16 cellular contexts compared by ENCODE assay signal in the genomic region with DNA sequence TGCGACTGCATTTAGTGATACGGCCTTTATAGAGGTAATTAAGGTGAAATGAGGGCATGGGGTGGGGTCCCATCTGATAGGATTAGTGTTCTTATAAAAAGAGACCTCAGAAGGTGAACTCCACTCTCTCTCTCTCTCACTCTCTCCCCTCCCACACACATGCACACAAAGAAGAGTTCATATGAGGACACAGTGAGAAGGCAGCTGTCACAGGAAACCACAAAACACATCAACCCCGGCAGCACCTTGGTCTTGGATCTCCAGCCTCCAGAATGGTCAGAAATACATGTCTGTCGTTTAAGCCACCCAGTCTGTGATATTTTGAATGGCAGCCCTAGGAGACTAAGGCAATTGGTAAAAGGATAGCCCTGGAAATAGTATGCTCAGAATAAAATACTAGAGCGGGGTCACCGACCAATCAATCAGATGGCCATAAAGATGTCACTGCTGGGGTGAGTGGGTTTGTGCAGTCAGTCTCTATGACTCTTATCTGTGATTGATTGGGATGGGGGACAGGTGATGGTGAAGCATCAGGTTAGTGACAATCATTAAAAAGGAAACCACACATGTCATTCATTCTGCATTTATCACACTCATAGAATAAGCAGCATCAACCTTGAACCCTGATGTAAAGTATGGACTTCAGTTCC.
DNase-seq lines count a peak whose midpoint lies in the region; ATAC-seq and TF ChIP-seq lines count a peak whose summit lies in the region.
"Had no signal": no experiment of that assay in that cellular context is flagged by ENCODE, and none has a peak within 500 bp of the region (broad histone marks: within the 10 kb centered on the region; RNA-seq: fewer than 3 reads in every experiment).

No MANE protein-coding gene starts in this region.

- no peak overlapping the region for H3K4me3 ChIP-seq in lower leg skin (ENCODE audit: low read depth, poor library complexity, severe bottlenecking)
- H3K4me3 ChIP-seq: SJSA1 had no signal

- intact Hi-C loops in activated naive CD4-positive, alpha-beta T cell treated with anti-CD3 and anti-CD28 coated beads for 36 hours (cut with micrococcal nuclease): no loop called here
- intact Hi-C loops in lower leg skin (cut with DNase I; ENCODE audit: low total_unique reads): no loop called here

- WGBS in lower leg skin, 2 donors: 57 to 61% methylated on average over 6 of the region's 6 CpGs

- TF ChIP-seq POLR2A in lower leg skin (IDR thresholded peaks at IDR 0.05): no peak

- H3K27me3 Mint-ChIP-seq in activated naive CD4-positive, alpha-beta T cell treated with anti-CD3 and anti-CD28 coated beads for 36 hours (ENCODE audit: low read depth): peaks cover 3% of the 10 kb centered on the region

- DNase-seq in activated naive CD4-positive, alpha-beta T cell treated with anti-CD3 and anti-CD28 coated beads for 36 hours: peak; percentile 6
- DNase-seq in activated naive CD4-positive, alpha-beta T cell treated with anti-CD3 and anti-CD28 coated beads, Interleukin-2, amount 50 U/mL, for 16 hours: no peak
- peak; percentile 20 for DNase-seq in NCI-H510A (lab: John Stamatoyannopoulos, UW)
- no peak for DNase-seq in stimulated activated naive CD8-positive, alpha-beta T cell treated with anti-CD3 and anti-CD28 coated beads, Interleukin-15, Interleukin-2, amounts not matched to agents 100 U/mL and 50 U/mL, for 24 hours
- no peak for DNase-seq in lower leg skin (ENCODE audit: low spot score in 2 of 2)
- DNase-seq in superior temporal gyrus (ENCODE audit: extremely low spot score): no peak
- DNase-seq: activated CD8-positive, alpha-beta memory T cell treated with anti-CD3 and anti-CD28 coated beads for 24 hours; activated naive CD4-positive, alpha-beta T cell treated with Interleukin-2 at 50 U/mL for 16 hours; H7; Karpas-422; NCI-H2081; stimulated activated CD4-positive, alpha-beta T cell treated with anti-CD3 and anti-CD28 coated beads, Interleukin-1b, Interleukin-23, amount 100 ng/mL, for 48 hours; trophoblast cell had no signal

- ATAC-seq in HG03095 (IDR thresholded peaks at IDR 0.05; ENCODE audit: unreplicated experiment): peak; percentile 64
- ATAC-seq in stimulated activated naive CD8-positive, alpha-beta T cell treated with anti-CD3 and anti-CD28 coated beads, Interleukin-15, Interleukin-2, amounts not matched to agents 100 U/mL and 50 U/mL, for 24 hours: peak; percentile 32
- ATAC-seq in HG02938 (IDR thresholded peaks at IDR 0.05; ENCODE audit: unreplicated experiment): no peak

- TF ChIP-seq CTCF in lower leg skin (IDR thresholded peaks at IDR 0.05): no peak

- no peaks in the 10 kb centered on the region for H3K36me3 Mint-ChIP-seq in activated naive CD4-positive, alpha-beta T cell treated with anti-CD3 and anti-CD28 coated beads for 36 hours (ENCODE audit: low read depth)

- CTCF ChIA-PET in activated naive CD4-positive, alpha-beta T cell treated with anti-CD3 and anti-CD28 coated beads for 36 hours (lab: Charles Lee): no interaction called here

- H3K9me3 Mint-ChIP-seq in activated naive CD4-positive, alpha-beta T cell treated with anti-CD3 and anti-CD28 coated beads for 36 hours: peaks cover 4% of the 10 kb centered on the region

- H3K4me1 Mint-ChIP-seq in activated naive CD4-positive, alpha-beta T cell treated with anti-CD3 and anti-CD28 coated beads for 36 hours (ENCODE audit: low read depth): peaks cover 7% of the 10 kb centered on the region

- H3K4me3 Mint-ChIP-seq in activated naive CD4-positive, alpha-beta T cell treated with anti-CD3 and anti-CD28 coated beads for 36 hours: no peak overlapping the region

- no peak overlapping the region for H3K27ac Mint-ChIP-seq in activated naive CD4-positive, alpha-beta T cell treated with anti-CD3 and anti-CD28 coated beads for 36 hours

Comparison
In these comparisons a context has a peak if more than half of its experiments do, and no peak if none do; other contexts are left out.
1. DNase-seq: peak in activated naive CD4-positive, alpha-beta T cell treated with anti-CD3 and anti-CD28 coated beads for 36 hours (single experiment) and NCI-H510A (single experiment); none in activated naive CD4-positive, alpha-beta T cell treated with anti-CD3 and anti-CD28 coated beads, Interleukin-2, amount 50 U/mL, for 16 hours (single experiment), stimulated activated naive CD8-positive, alpha-beta T cell treated with anti-CD3 and anti-CD28 coated beads, Interleukin-15, Interleukin-2, amounts not matched to agents 100 U/mL and 50 U/mL, for 24 hours (single experiment), lower leg skin (0 of 2) and superior temporal gyrus (single experiment).